In the genomic region with DNA sequence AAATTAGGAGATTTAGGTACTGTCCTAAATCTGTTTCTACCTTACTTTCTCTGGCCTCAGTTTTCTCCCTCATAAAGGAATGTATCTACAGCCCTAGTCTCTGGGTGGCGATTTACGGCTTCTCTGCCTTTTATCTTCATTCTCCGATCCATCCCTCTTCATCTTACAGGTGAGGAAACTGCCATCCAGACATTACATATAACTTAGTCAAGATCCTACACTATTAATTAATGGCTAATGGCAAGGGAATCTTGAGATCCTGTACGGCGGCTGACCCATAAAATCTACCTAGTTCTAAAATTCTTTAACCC, we compare ENCODE assay signal across 8 cellular contexts. TPM values are rescaled to one million over a fixed set of nuclear protein-coding genes. Genes with fewer than 3 reads are reported as not detected.
DNase-seq lines count a peak whose midpoint lies in the region; ATAC-seq, FAIRE-seq and TF ChIP-seq lines count a peak whose summit lies in the region.

No MANE protein-coding gene starts in this region.

- H3K4me1 Mint-ChIP-seq in mesothelial cell of epicardium: peaks cover 16% of the 10 kb centered on the region

- H3K9me3 Mint-ChIP-seq in mesothelial cell of epicardium: no peaks in the 10 kb centered on the region

- H3K27ac ChIP-seq in A673 (ENCODE audit: low read depth, low read length, poor library complexity, severe bottlenecking) (peak overlapping the region; percentile 76), K562 (ENCODE audit: extremely low read depth, low read depth, low read length) (peak overlapping the region; percentile 87)

- H3K79me2 ChIP-seq in K562 (ENCODE audit: control insufficient read depth, insufficient read depth, low read length): peaks cover 25% of the 10 kb centered on the region

- H3K9ac ChIP-seq in K562 (ENCODE audit: insufficient read depth in 1 of 2, low read depth in 2 of 2, low read length in 2 of 2): peak overlapping the region in 1 of 2 experiments; percentile 96; a peak in 2 of 4 replicates

- BruUV-seq in A673 (replicated peaks; lab: Mats Ljungman, UMichigan) (TSS peak; percentile 95), K562 (replicated peaks; lab: Mats Ljungman, UMichigan) (TSS peak; percentile 90)

- H4K20me1 ChIP-seq in K562 (replicated peaks; ENCODE audit: control insufficient read depth, insufficient read depth, low read length): no peaks in the 10 kb centered on the region

- peaks cover 11% of the 10 kb centered on the region for H3K27me3 Mint-ChIP-seq in mesothelial cell of epicardium (ENCODE audit: low read depth)

- no peak for FAIRE-seq in K562 (lab: Jason Lieb, UNC)

- no peaks in the 10 kb centered on the region for H3K9me1 ChIP-seq in K562 (ENCODE audit: control insufficient read depth, insufficient read depth, low read length)

- POLR2A ChIA-PET in A673 (lab: Charles Lee; ENCODE audit: low non-redundant PET): no interaction called here
- POLR2A ChIA-PET in K562 (lab: Yijun Ruan, JAX): interaction anchor here (0.7 to 1.4 kb wide), 2 partner anchors 12 to 88 kb away, joined by 5 read pairs; no protein-coding TSS in a partner anchor

- DNase-seq in A673 (ENCODE audit: low spot score): no peak
- no peak for DNase-seq in HFF-Myc (ENCODE audit: extremely low read depth, low read depth)
- peak in 1 of 4 experiments; percentile 14 for DNase-seq in K562 (ENCODE audit: extremely low read depth in 1 of 4, low spot score in 3 of 4)
- no peak for DNase-seq in mesothelial cell of epicardium (ENCODE audit: low spot score in 2 of 2, unreplicated experiment in 2 of 2)
- DNase-seq in kidney glomerular epithelial cell (lab: John Stamatoyannopoulos, UW): no peak
- DNase-seq in nucleus accumbens (lab: John Stamatoyannopoulos, UW): no peak
- DNase-seq in NCI-H345 (lab: John Stamatoyannopoulos, UW): no peak

- H3K9me3 ChIP-seq in A673 (ENCODE audit: low read depth, low read length, poor library complexity, severe bottlenecking) (no peaks in the 10 kb centered on the region), K562 (replicated peaks; ENCODE audit: control insufficient read depth, insufficient read depth, low read depth, low read length) (no peaks in the 10 kb centered on the region)

- H3K27ac Mint-ChIP-seq in mesothelial cell of epicardium: peak overlapping the region; percentile 98

- H3K27me3 ChIP-seq in A673 (replicated peaks; ENCODE audit: insufficient read depth, low read depth, low read length, poor library complexity): no peaks in the 10 kb centered on the region
- H3K27me3 ChIP-seq in K562 (ENCODE audit: control insufficient read depth in 2 of 2, insufficient read depth in 2 of 2, low read length in 2 of 2): no peaks in the 10 kb centered on the region

- H3K36me3 Mint-ChIP-seq in mesothelial cell of epicardium: peaks cover 10% of the 10 kb centered on the region

- in situ Hi-C loops in K562 (cut with MboI): no loop called here

- H3K4me3 ChIP-seq in A673 (ENCODE audit: low read depth, low read length, poor library complexity, severe bottlenecking): peak overlapping the region; percentile 99
- H3K4me3 ChIP-seq in HFF-Myc (replicated peaks; ENCODE audit: low read depth, low read length): peak overlapping the region; percentile 91
- H3K4me3 ChIP-seq in K562: peak overlapping the region; percentile 98

- H3K36me3 ChIP-seq in A673 (ENCODE audit: insufficient read depth, low read length, poor library complexity, severe bottlenecking) (no peaks in the 10 kb centered on the region), K562 (ENCODE audit: control insufficient read depth, insufficient read depth, low read length) (peaks cover 10% of the 10 kb centered on the region; the same call in 1 of the 3 replicates)

- no peak for TF ChIP-seq CTCF in A673 (conservative IDR thresholded peaks at IDR 0.05; ENCODE audit: low read depth, low read length)
- TF ChIP-seq CTCF in HFF-Myc (IDR thresholded peaks at IDR 0.05; ENCODE audit: low read depth, low read length, missing control alignments): no peak
- no peak for TF ChIP-seq CTCF in K562 (IDR thresholded peaks at IDR 0.05 in 2 of 3, conservative IDR thresholded peaks at IDR 0.05 in 1 of 3; ENCODE audit: insufficient read depth in 2 of 3, low read depth in 1 of 3, low read length in 3 of 3)
- TF ChIP-seq CTCF in mesothelial cell of epicardium (IDR thresholded peaks at IDR 0.05; ENCODE audit: unreplicated experiment): no peak

- H3K4me2 ChIP-seq in K562 (ENCODE audit: insufficient read depth, low read length): peak overlapping the region; percentile 87

- ATAC-seq in K562 (no peak), GM18870 (IDR thresholded peaks at IDR 0.05; ENCODE audit: unreplicated experiment) (no peak)

- TF ChIP-seq EP300 in K562 (IDR thresholded peaks at IDR 0.05; ENCODE audit: low read length): no peak

- no peaks in the 10 kb centered on the region for H3K4me1 ChIP-seq in A673 (ENCODE audit: insufficient read depth, low read length, poor library complexity, severe bottlenecking)
- peaks cover 11 to 14% of the 10 kb centered on the region in 2 experiments; a peak in 4 of 5 replicates for H3K4me1 ChIP-seq in K562 (replicated peaks in 1 of 2; ENCODE audit: control insufficient read depth in 2 of 2, insufficient read depth in 2 of 2, low read length in 2 of 2)

- H3K4me3 Mint-ChIP-seq in mesothelial cell of epicardium: peak overlapping the region; percentile 87

- intact Hi-C loops in A673 (cut with micrococcal nuclease; ENCODE audit: unreplicated experiment) (no loop called here), K562 (cut with micrococcal nuclease) (loop anchor here (5.0 kb wide), 1 partner anchor 210 kb away; no protein-coding TSS in a partner anchor)

- CTCF ChIA-PET in A673 (lab: Charles Lee) (interaction anchor here (0.6 kb wide), 1 partner anchor 396 kb away, joined by 12 read pairs; no protein-coding TSS in a partner anchor), K562 (lab: Yijun Ruan, JAX; ENCODE audit: low intra/inter-chr PET ratio) (no interaction called here)

- H2AFZ ChIP-seq in K562 (ENCODE audit: low read depth, low read length): peak overlapping the region; percentile 86

- 3% methylated on average over 5 of the region's 5 CpGs for WGBS in K562 (ENCODE audit: insufficient coverage, low coverage, missing lambda C conversion rate)

- no peak for TF ChIP-seq RAD21 in K562 (CRISPR knock-in tag; conservative IDR thresholded peaks at IDR 0.05 in 1 of 2, IDR thresholded peaks at IDR 0.05 in 1 of 2)

- no peak for TF ChIP-seq POLR2A in K562 (conservative IDR thresholded peaks at IDR 0.05)

TF ChIP-seq in K562, 482 proteins besides CTCF, POLR2A, EP300 and RAD21 (continues in another document):
- TF ChIP-seq ZSCAN32 (CRISPR knock-in tag; IDR thresholded peaks at IDR 0.05): no peak

RNA-seq across cellular contexts. Expression of a gene that starts 0.4 kb away (rescaled TPM):
- total RNA-seq in A673 (2021): 39.9 and 40.7 TPM in 2 replicates
- 9.1 and 41.3 TPM in 2 replicates for total RNA-seq in K562 (2011; cell fraction: chromatin; rRNA removed; ENCODE audit: low replicate concordance)
- 6.1 and 6.3 TPM in 2 replicates for total RNA-seq in K562 (2011; cell fraction: nucleolus; rRNA removed)
- total RNA-seq in K562 (2011; cell fraction: nucleoplasm; rRNA removed): 10.7 and 20.3 TPM in 2 replicates
- total RNA-seq in K562 (2014; rRNA removed): 7.0 and 8.6 TPM in 2 replicates
- 39.6 and 51.0 TPM in 2 replicates for total RNA-seq in K562 (2014; rRNA removed; fragmentation: Illumina TruSeq; extraction: Trizol)
- 15.3 and 17.5 TPM in 2 replicates for total RNA-seq in K562 (2015; rRNA removed; fragmentation: Illumina TruSeq; extraction: Trizol)
- 42.7 and 46.9 TPM in 2 replicates for total RNA-seq in K562 (2021)
- 14.6 and 26.5 TPM in 2 replicates for polyA plus RNA-seq in K562 (2011; rRNA removed)
- polyA plus RNA-seq in K562 (2011; cell fraction: cytosol; rRNA removed): 2.3 and 6.0 TPM in 2 replicates
- polyA plus RNA-seq in K562 (2011; cell fraction: nucleus; rRNA removed): 2.1 and 3.2 TPM in 2 replicates
- 23.9 and 27.2 TPM in 2 replicates for polyA plus RNA-seq in K562 (2012)
- polyA plus RNA-seq in K562 (2014; fragmentation: Illumina TruSeq; extraction: Trizol): 13.1 and 13.9 TPM in 2 replicates
- 1 to 10 TPM; 4.9 to 7.7 TPM for polyA plus RNA-seq in K562 (2014; fragmentation: Nextera tagmentation; extraction: Ambion mirVana)
- polyA plus RNA-seq in K562 (2014; rRNA removed): 25.4 and 26.5 TPM in 2 replicates
- polyA minus RNA-seq in K562 (2011; rRNA and poly(A)+ RNA removed): 10.0 and 11.8 TPM in 2 replicates
- polyA minus RNA-seq in K562 (2011; cell fraction: cytosol; rRNA and poly(A)+ RNA removed): 1.9 and 8.4 TPM in 2 replicates
- 2.3 and 4.3 TPM in 2 replicates for polyA minus RNA-seq in K562 (2011; cell fraction: nucleus; rRNA and poly(A)+ RNA removed)
- 38.5 to 43.4 TPM (median 42.4 TPM) in 3 replicates for total RNA-seq in mesothelial cell of epicardium

RNA-seq across cellular contexts. Expression of a gene that starts 12.6 kb away (rescaled TPM):
- total RNA-seq in A673 (2021) (not detected in 2 replicates), K562 (2014; rRNA removed) (0.08 TPM in 1 of 2 replicates, not detected in the other), K562 (2014; rRNA removed; fragmentation: Illumina TruSeq; extraction: Trizol) (0.07 TPM in 1 of 2 replicates, not detected in the other), K562 (2015; rRNA removed; fragmentation: Illumina TruSeq; extraction: Trizol) (0.04 and 0.14 TPM in 2 replicates), K562 (2021) (0.07 TPM in 1 of 2 replicates, not detected in the other), mesothelial cell of epicardium (not detected in 3 replicates)
- total RNA-seq in K562 (2011; cell fraction: chromatin; rRNA removed; ENCODE audit: low replicate concordance): not detected in 2 replicates
- 0.17 TPM in 1 of 2 replicates, not detected in the other for total RNA-seq in K562 (2011; cell fraction: nucleolus; rRNA removed)
- total RNA-seq in K562 (2011; cell fraction: nucleoplasm; rRNA removed): not detected in 2 replicates
- polyA plus RNA-seq in K562 (2011; rRNA removed) (0.03 and 0.07 TPM in 2 replicates), K562 (2014; fragmentation: Illumina TruSeq; extraction: Trizol) (0.04 TPM in 1 of 2 replicates, not detected in the other), K562 (2014; fragmentation: Nextera tagmentation; extraction: Ambion mirVana) (under 1 TPM; 0.06 to 0.18 TPM), K562 (2014; rRNA removed) (0.05 TPM in 1 of 2 replicates, not detected in the other)
- polyA plus RNA-seq in K562 (2011; cell fraction: cytosol; rRNA removed): 0.04 TPM in 1 of 2 replicates, not detected in the other
- polyA plus RNA-seq in K562 (2011; cell fraction: nucleus; rRNA removed): 0.03 and 0.06 TPM in 2 replicates
- 0.21 and 0.46 TPM in 2 replicates for polyA plus RNA-seq in K562 (2012)
- polyA minus RNA-seq in K562 (2011; rRNA and poly(A)+ RNA removed): not detected in 2 replicates
- polyA minus RNA-seq in K562 (2011; cell fraction: cytosol; rRNA and poly(A)+ RNA removed): not detected in 2 replicates
- 0.13 TPM in 1 of 2 replicates, not detected in the other for polyA minus RNA-seq in K562 (2011; cell fraction: nucleus; rRNA and poly(A)+ RNA removed)
